ENCODE assay signal across 29 cellular contexts in the genomic region with DNA sequence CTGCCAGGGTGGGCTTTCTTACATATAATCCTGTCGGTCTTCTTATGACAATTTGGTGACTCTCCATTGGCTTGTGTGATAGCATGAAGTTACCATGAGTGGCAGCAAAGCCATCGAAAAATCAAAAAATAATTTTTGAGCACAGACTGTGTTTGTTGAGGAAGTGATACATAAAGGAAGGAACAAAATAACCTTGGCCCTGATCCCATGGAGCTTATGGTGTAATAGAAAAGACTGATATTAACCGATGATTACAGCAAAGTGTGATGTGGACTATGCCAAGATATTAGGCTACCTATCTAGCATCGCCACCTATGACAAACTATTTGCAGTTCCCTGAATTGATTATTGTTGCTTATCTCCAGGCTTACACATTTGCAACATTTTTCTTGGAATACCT.
"Had no signal": no experiment of that assay in that cellular context is flagged by ENCODE, and none has a peak within 500 bp of the region (broad histone marks: within the 10 kb centered on the region; RNA-seq: fewer than 3 reads in every experiment).

No MANE protein-coding gene starts in this region.

- H3K27me3 Mint-ChIP-seq: stimulated activated memory B cell treated with anti-CD40 and anti-IgM and Interleukin-4, amounts not matched to agents 10 μg/mL and 1 μg/mL and 100 μg/mL, for 72 hours; stimulated activated naive B cell treated with anti-CD40 and anti-IgM and Interleukin-4, amounts not matched to agents 10 μg/mL and 1 μg/mL and 100 μg/mL, for 72 hours; stimulated activated naive CD8-positive, alpha-beta T cell treated with anti-CD3 and anti-CD28 coated beads, Interleukin-15, Interleukin-2, amounts not matched to agents 100 ng/mL and 50 ng/mL, for 24 hours had no signal

- H3K36me3 ChIP-seq: stomach, suprapubic skin, thoracic aorta, thyroid gland, tibial artery, tibial nerve, transverse colon, upper lobe of left lung, upper lobe of right lung, uterus, vagina had no signal

- H3K27me3 ChIP-seq: stomach, suprapubic skin, testis, thyroid gland, tibial artery, tibial nerve, transverse colon, upper lobe of left lung, upper lobe of right lung, uterus, vagina had no signal

- FAIRE-seq: urothelium cell line had no signal

- H3K36me3 Mint-ChIP-seq: stimulated activated effector memory CD8-positive, alpha-beta T cell treated with anti-CD3 and anti-CD28 coated beads, Interleukin-12 subunit alpha, Interleukin-12 subunit beta, amount 100 ng/mL, for 72 hours; stimulated activated memory B cell treated with anti-CD40 and anti-IgM and Interleukin-4, amounts not matched to agents 10 μg/mL and 1 μg/mL and 100 μg/mL, for 72 hours; stimulated activated naive B cell treated with anti-CD40 and anti-IgM and Interleukin-4, amounts not matched to agents 10 μg/mL and 1 μg/mL and 100 μg/mL, for 72 hours had no signal

- H3K4me1 ChIP-seq: stomach, suprapubic skin, thyroid gland, tibial nerve, transverse colon, upper lobe of left lung, upper lobe of right lung, vagina had no signal

- H3K9me3 ChIP-seq: testis, thoracic aorta, thyroid gland, tibial artery, transverse colon, upper lobe of left lung, upper lobe of right lung, uterus, vagina had no signal

- H3K4me1 Mint-ChIP-seq: stimulated activated effector memory CD8-positive, alpha-beta T cell treated with anti-CD3 and anti-CD28 coated beads, Interleukin-12 subunit alpha, Interleukin-12 subunit beta, amount 100 ng/mL, for 72 hours; stimulated activated memory B cell treated with anti-CD40 and anti-IgM and Interleukin-4, amounts not matched to agents 10 μg/mL and 1 μg/mL and 100 μg/mL, for 72 hours; stimulated activated naive B cell treated with anti-CD40 and anti-IgM and Interleukin-4, amounts not matched to agents 10 μg/mL and 1 μg/mL and 100 μg/mL, for 72 hours; stimulated activated naive CD8-positive, alpha-beta T cell treated with anti-CD3 and anti-CD28 coated beads, Interleukin-15, amount 100 ng/mL, for 72 hours had no signal

- H3K4me3 ChIP-seq: stomach, suprapubic skin, testis, thoracic aorta, thyroid gland, tibial artery, tibial nerve, transverse colon, upper lobe of left lung, upper lobe of right lung, uterus, vagina had no signal

- H3K27ac ChIP-seq: stomach, suprapubic skin, testis, thoracic aorta, thyroid gland, tibial artery, tibial nerve, transverse colon, upper lobe of left lung, upper lobe of right lung, uterus, vagina had no signal

- ATAC-seq: stimulated activated effector memory CD8-positive, alpha-beta T cell treated with anti-CD3 and anti-CD28 coated beads, Interleukin-12 subunit alpha, Interleukin-12 subunit beta, amount 100 ng/mL, for 72 hours; stimulated activated memory B cell treated with anti-CD40 and anti-IgM and Interleukin-4, amounts not matched to agents 10 μg/mL and 1 μg/mL and 100 μg/mL, for 72 hours; stimulated activated naive B cell treated with anti-CD40 and anti-IgM and Interleukin-4, amounts not matched to agents 10 μg/mL and 1 μg/mL and 100 μg/mL, for 72 hours; stimulated activated naive CD8-positive, alpha-beta T cell treated with anti-CD3 and anti-CD28 coated beads, Interleukin-15, amount 100 ng/mL, for 72 hours; stimulated activated naive CD8-positive, alpha-beta T cell treated with anti-CD3 and anti-CD28 coated beads, Interleukin-15, Interleukin-2, amounts not matched to agents 100 U/mL and 50 U/mL, for 24 hours; upper lobe of right lung had no signal

- H3K4me3 Mint-ChIP-seq: stimulated activated effector memory CD8-positive, alpha-beta T cell treated with anti-CD3 and anti-CD28 coated beads, Interleukin-12 subunit alpha, Interleukin-12 subunit beta, amount 100 ng/mL, for 72 hours; stimulated activated memory B cell treated with anti-CD40 and anti-IgM and Interleukin-4, amounts not matched to agents 10 μg/mL and 1 μg/mL and 100 μg/mL, for 72 hours; stimulated activated naive B cell treated with anti-CD40 and anti-IgM and Interleukin-4, amounts not matched to agents 10 μg/mL and 1 μg/mL and 100 μg/mL, for 72 hours; stimulated activated naive CD8-positive, alpha-beta T cell treated with anti-CD3 and anti-CD28 coated beads, Interleukin-15, amount 100 ng/mL, for 72 hours; stimulated activated naive CD8-positive, alpha-beta T cell treated with anti-CD3 and anti-CD28 coated beads, Interleukin-15, Interleukin-2, amounts not matched to agents 100 ng/mL and 50 ng/mL, for 24 hours; type B pancreatic cell had no signal

- H3K27ac Mint-ChIP-seq: stimulated activated effector memory CD8-positive, alpha-beta T cell treated with anti-CD3 and anti-CD28 coated beads, Interleukin-12 subunit alpha, Interleukin-12 subunit beta, amount 100 ng/mL, for 72 hours; stimulated activated memory B cell treated with anti-CD40 and anti-IgM and Interleukin-4, amounts not matched to agents 10 μg/mL and 1 μg/mL and 100 μg/mL, for 72 hours; stimulated activated naive B cell treated with anti-CD40 and anti-IgM and Interleukin-4, amounts not matched to agents 10 μg/mL and 1 μg/mL and 100 μg/mL, for 72 hours; stimulated activated naive CD8-positive, alpha-beta T cell treated with anti-CD3 and anti-CD28 coated beads, Interleukin-15, Interleukin-2, amounts not matched to agents 100 ng/mL and 50 ng/mL, for 24 hours; type B pancreatic cell had no signal

- DNase-seq: stimulated activated CD4-positive, alpha-beta T cell treated with anti-CD3 and anti-CD28 coated beads, Interleukin-2, amount 100 ng/mL, for 48 hours; stimulated activated CD4-positive, alpha-beta T cell treated with anti-CD3 and anti-CD28 coated beads, Interleukin-4, amount 100 ng/mL, for 1 hour; stimulated activated CD4-positive, alpha-beta T cell treated with anti-CD3 and anti-CD28 coated beads, Interleukin-4, amount 100 ng/mL, for 24 hours; stimulated activated CD4-positive, alpha-beta T cell treated with anti-CD3 and anti-CD28 coated beads, Interleukin-4, amount 100 ng/mL, for 4 hours; stimulated activated CD8-positive, alpha-beta memory T cell treated with anti-CD3 and anti-CD28 coated beads, Interleukin-4, amount 100 ng/mL, for 48 hours; stimulated activated naive B cell treated with anti-CD40 and anti-IgM and Interleukin-4, amounts not matched to agents 10 μg/mL and 1 μg/mL and 100 μg/mL, for 72 hours; stimulated activated naive CD4-positive, alpha-beta T cell; stimulated activated naive CD4-positive, alpha-beta T cell treated with Interleukin-2 at 50 U/mL for 16 hours; stimulated activated naive CD8-positive, alpha-beta T cell treated with anti-CD3 and anti-CD28 coated beads, Interleukin-15, amount 100 ng/mL, for 72 hours; stimulated activated naive CD8-positive, alpha-beta T cell treated with anti-CD3 and anti-CD28 coated beads, Interleukin-15, Interleukin-2, amounts not matched to agents 100 U/mL and 50 U/mL, for 24 hours; stomach; substantia nigra; testis; thyroid gland; tibial artery; transverse colon; trophoblast cell; upper lobe of left lung; upper lobe of right lung; uterus had no signal
